ENCODE assay signal across 19 cellular contexts in the genomic region with DNA sequence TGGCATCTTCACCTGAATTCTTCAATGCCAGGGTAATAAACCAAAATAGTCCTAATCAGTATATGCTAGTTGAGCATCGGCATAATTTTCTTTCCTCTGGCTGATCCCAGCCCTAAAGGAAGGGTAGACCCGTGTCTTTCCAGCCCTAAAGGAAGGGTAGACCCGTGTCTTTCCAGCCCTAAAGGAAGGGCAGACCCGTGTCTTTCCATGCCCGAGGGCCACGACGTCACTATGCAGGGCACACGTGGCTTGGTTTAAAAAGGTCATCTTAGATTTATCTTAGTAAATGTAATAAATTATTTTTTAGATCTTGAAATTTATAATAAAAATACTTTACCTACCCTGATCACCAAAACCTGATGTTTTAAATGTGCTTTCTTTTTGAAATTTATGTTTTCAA.
"Had no signal": no experiment of that assay in that cellular context is flagged by ENCODE, and none has a peak within 500 bp of the region (broad histone marks: within the 10 kb centered on the region; RNA-seq: fewer than 3 reads in every experiment).

No MANE protein-coding gene starts in this region.

- H3K27me3 Mint-ChIP-seq: activated naive CD4-positive, alpha-beta T cell treated with anti-CD3 and anti-CD28 coated beads, Interleukin-2, amount 50 U/mL, for 24 hours; stimulated activated naive CD8-positive, alpha-beta T cell treated with anti-CD3 and anti-CD28 coated beads, Interleukin-15, Interleukin-2, amounts not matched to agents 100 ng/mL and 50 ng/mL, for 24 hours had no signal

- H3K9me3 Mint-ChIP-seq: activated naive CD4-positive, alpha-beta T cell treated with anti-CD3 and anti-CD28 coated beads, Interleukin-2, amount 50 U/mL, for 24 hours; nephron progenitor cell; stimulated activated naive CD8-positive, alpha-beta T cell treated with anti-CD3 and anti-CD28 coated beads, Interleukin-15, Interleukin-2, amounts not matched to agents 100 ng/mL and 50 ng/mL, for 24 hours; T-helper 1 cell treated with Interleukin-12 subunit alpha and Interleukin-12 subunit beta and Interleukin-4 antibody, amounts not matched to agents 30 μg/mL and 1 μg/mL, for 36 hours; WTC11 had no signal

- H3K4me1 ChIP-seq: pancreas had no signal

- H3K27ac Mint-ChIP-seq: activated naive CD4-positive, alpha-beta T cell treated with anti-CD3 and anti-CD28 coated beads, Interleukin-2, amount 50 U/mL, for 24 hours; nephron progenitor cell; stimulated activated naive CD8-positive, alpha-beta T cell treated with anti-CD3 and anti-CD28 coated beads, Interleukin-15, Interleukin-2, amounts not matched to agents 100 ng/mL and 50 ng/mL, for 24 hours; T-helper 1 cell treated with Interleukin-12 subunit alpha and Interleukin-12 subunit beta and Interleukin-4 antibody, amounts not matched to agents 30 μg/mL and 1 μg/mL, for 36 hours; WTC11 had no signal

- DNase-seq: activated CD4-positive, alpha-beta T cell treated with anti-CD3 and anti-CD28 coated beads for 4 hours; activated CD4-positive, alpha-beta T cell treated with anti-CD3 and anti-CD28 coated beads, Interleukin-2, amount 50 U/mL, for 48 hours; activated gamma-delta T cell treated with Interleukin-2 at 50 U/mL for 16 hours; activated T-cell treated with anti-CD3 and anti-CD28 coated beads for 4 hours; anterior cingulate cortex; body of pancreas; left lung; nephron progenitor cell; pancreas; psoas muscle; stimulated activated CD4-positive, alpha-beta T cell treated with anti-CD3 and anti-CD28 coated beads, Interleukin-4, amount 100 ng/mL, for 24 hours; substantia nigra; T1000; tibial artery had no signal

- H3K4me3 Mint-ChIP-seq: activated naive CD4-positive, alpha-beta T cell treated with anti-CD3 and anti-CD28 coated beads, Interleukin-2, amount 50 U/mL, for 24 hours; nephron progenitor cell; stimulated activated naive CD8-positive, alpha-beta T cell treated with anti-CD3 and anti-CD28 coated beads, Interleukin-15, Interleukin-2, amounts not matched to agents 100 ng/mL and 50 ng/mL, for 24 hours; T-helper 1 cell treated with Interleukin-12 subunit alpha and Interleukin-12 subunit beta and Interleukin-4 antibody, amounts not matched to agents 30 μg/mL and 1 μg/mL, for 36 hours; WTC11 had no signal

- ATAC-seq: body of pancreas, left lung, pancreas, psoas muscle, WTC11 had no signal

- H3K27me3 ChIP-seq: body of pancreas, left lung, pancreas, right atrium auricular region, tibial artery had no signal

- H3K4me1 Mint-ChIP-seq: nephron progenitor cell, WTC11 had no signal

- H3K9me3 ChIP-seq: body of pancreas, left lung, pancreas, psoas muscle, right atrium auricular region, tibial artery had no signal

- H3K27ac ChIP-seq: body of pancreas, left lung, pancreas, psoas muscle, tibial artery had no signal

- H3K4me3 ChIP-seq: body of pancreas, left lung, pancreas, psoas muscle, right atrium auricular region, tibial artery had no signal
